In the genomic region with DNA sequence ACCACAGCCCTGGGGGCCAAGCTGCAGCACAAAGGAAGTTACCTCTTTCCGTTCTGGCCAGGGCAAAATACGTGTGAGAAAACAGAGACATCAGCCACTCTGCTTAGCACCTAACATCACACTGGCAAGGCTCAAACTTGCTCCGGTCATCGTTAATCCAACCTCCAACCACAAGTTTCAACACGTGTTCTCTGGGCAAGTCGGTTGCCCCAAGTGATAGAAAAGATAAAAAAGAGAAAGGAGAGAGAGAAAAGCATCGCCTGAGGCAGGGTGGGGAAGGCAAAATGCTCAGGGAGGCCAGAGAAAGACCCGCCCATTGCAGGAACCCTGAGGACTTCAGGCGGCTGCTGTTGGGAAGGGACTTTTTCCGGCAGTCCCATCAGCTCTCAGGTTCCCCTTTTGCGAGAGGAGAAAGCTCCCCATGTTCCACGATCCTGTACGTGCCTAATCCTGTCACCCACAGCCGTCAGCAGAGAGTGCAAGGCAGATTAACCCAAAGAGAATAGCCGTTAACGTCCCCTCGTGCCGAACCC, we compare ENCODE assay signal across 10 cellular contexts. TPM values are rescaled to one million over a fixed set of nuclear protein-coding genes. Genes with fewer than 3 reads are reported as not detected.
A peak's percentile ranks its signal among the peaks of the same experiment; 100 is the strongest.
DNase-seq lines count a peak whose midpoint lies in the region; TF ChIP-seq lines count a peak whose summit lies in the region.
"Had no signal": no experiment of that assay in that cellular context is flagged by ENCODE, and none has a peak within 500 bp of the region (broad histone marks: within the 10 kb centered on the region; RNA-seq: fewer than 3 reads in every experiment).

No MANE protein-coding gene starts in this region.

- no peak overlapping the region for H3K4me3 ChIP-seq in fibroblast of villous mesenchyme (ENCODE audit: low read depth, low read length)
- H3K4me3 ChIP-seq: dorsolateral prefrontal cortex had no signal

- DNase-seq in AG20443 (ENCODE audit: low spot score) (peak; percentile 3), OCI-M1 (lab: John Stamatoyannopoulos, UW) (peak; percentile 96), fibroblast of villous mesenchyme (ENCODE audit: low read depth) (peak; percentile 91), NCI-H510A treated with DMSO at 0.1 percent for 48 hours (lab: John Stamatoyannopoulos, UW) (no peak), NCI-H2029 treated with DMSO at 0.1 percent for 48 hours (lab: John Stamatoyannopoulos, UW) (no peak), NCI-H146 treated with DMSO at 0.1 percent for 48 hours (lab: John Stamatoyannopoulos, UW; ENCODE audit: unreplicated experiment) (no peak)
- no peak for DNase-seq in NK-92 treated with Interleukin-12 subunit alpha and Interleukin-12 subunit beta, amount 100 ng/mL, for 24 hours (lab: John Stamatoyannopoulos, UW)

- TF ChIP-seq POLR2A in GM19193 (IDR thresholded peaks at IDR 0.05; ENCODE audit: extremely low read depth, insufficient read depth, insufficient read length) = peak; percentile 23

- no peak for TF ChIP-seq CTCF in fibroblast of villous mesenchyme (IDR thresholded peaks at IDR 0.05; ENCODE audit: insufficient read depth, low read depth, low read length)

RNA-seq across cellular contexts. Expression of a gene that starts 18.5 kb away (rescaled TPM):
- total RNA-seq in fibroblast of villous mesenchyme = 0.43 and 1.3 TPM in 2 replicates

RNA-seq across cellular contexts. Expression of a gene that starts 30.1 kb away (rescaled TPM):
- 83.3 and 94.1 TPM in 2 replicates for total RNA-seq in fibroblast of villous mesenchyme

RNA-seq across cellular contexts. Expression of a gene that starts 36.9 kb away (rescaled TPM):
- total RNA-seq in fibroblast of villous mesenchyme = 76.4 and 117 TPM in 2 replicates

RNA-seq across cellular contexts. Expression of a gene that starts 43.2 kb away (rescaled TPM):
- 38.4 and 107 TPM in 2 replicates for total RNA-seq in fibroblast of villous mesenchyme

RNA-seq across cellular contexts. Expression of a gene that starts 43.2 kb away (rescaled TPM):
- total RNA-seq in fibroblast of villous mesenchyme = 2.2 and 2.6 TPM in 2 replicates
- total RNA-seq: mononuclear cell had no signal

Comparison
In these comparisons a context has a peak if more than half of its experiments do, and no peak if none do; other contexts are left out.
1. DNase-seq: peak in AG20443 (single experiment), OCI-M1 (single experiment) and fibroblast of villous mesenchyme (single experiment); none in NCI-H510A treated with DMSO at 0.1 percent for 48 hours (single experiment), NCI-H2029 treated with DMSO at 0.1 percent for 48 hours (single experiment), NK-92 treated with Interleukin-12 subunit alpha and Interleukin-12 subunit beta, amount 100 ng/mL, for 24 hours (single experiment) and NCI-H146 treated with DMSO at 0.1 percent for 48 hours (single experiment).